In the genomic region with DNA sequence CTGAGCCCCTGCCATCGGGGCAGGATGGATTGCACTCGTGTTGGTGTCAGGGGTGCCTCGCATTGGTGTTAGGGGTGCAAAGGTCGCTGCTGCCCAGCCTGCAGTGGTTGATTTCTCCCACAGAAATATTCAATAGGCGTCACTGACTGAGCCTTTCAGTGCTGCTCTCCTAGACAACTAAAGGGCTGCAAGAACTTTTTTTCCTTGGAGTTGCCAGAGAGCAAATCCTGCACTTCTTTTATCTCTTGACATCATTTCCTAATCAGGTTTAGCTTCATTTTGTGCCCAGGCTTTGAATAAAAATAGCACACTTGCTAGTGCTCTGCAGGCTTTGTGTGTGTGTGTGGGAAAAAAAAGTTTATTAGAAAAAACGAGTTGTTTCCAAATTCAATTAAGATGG, we compare ENCODE assay signal across 2 cellular contexts.
TF ChIP-seq lines count a peak whose summit lies in the region.

No MANE protein-coding gene starts in this region.

TF ChIP-seq in A549, 52 proteins besides CTCF, POLR2A, EP300 and RAD21 (continued from another document):
- TF ChIP-seq BHLHE40 (IDR thresholded peaks at IDR 0.05; ENCODE audit: low read depth, low read length): no peak
- TF ChIP-seq RARB (CRISPR knock-in tag; IDR thresholded peaks at IDR 0.05): no peak

TF ChIP-seq in HepG2, 621 proteins besides CTCF, POLR2A, EP300 and RAD21 (continued from another document):
- peak; percentile 10; the same call in 1 of the 2 replicates for TF ChIP-seq GATAD2A (CRISPR knock-in tag; IDR thresholded peaks at IDR 0.05)
